Comparison of ENCODE assay signal across 8 cellular contexts in the genomic region with DNA sequence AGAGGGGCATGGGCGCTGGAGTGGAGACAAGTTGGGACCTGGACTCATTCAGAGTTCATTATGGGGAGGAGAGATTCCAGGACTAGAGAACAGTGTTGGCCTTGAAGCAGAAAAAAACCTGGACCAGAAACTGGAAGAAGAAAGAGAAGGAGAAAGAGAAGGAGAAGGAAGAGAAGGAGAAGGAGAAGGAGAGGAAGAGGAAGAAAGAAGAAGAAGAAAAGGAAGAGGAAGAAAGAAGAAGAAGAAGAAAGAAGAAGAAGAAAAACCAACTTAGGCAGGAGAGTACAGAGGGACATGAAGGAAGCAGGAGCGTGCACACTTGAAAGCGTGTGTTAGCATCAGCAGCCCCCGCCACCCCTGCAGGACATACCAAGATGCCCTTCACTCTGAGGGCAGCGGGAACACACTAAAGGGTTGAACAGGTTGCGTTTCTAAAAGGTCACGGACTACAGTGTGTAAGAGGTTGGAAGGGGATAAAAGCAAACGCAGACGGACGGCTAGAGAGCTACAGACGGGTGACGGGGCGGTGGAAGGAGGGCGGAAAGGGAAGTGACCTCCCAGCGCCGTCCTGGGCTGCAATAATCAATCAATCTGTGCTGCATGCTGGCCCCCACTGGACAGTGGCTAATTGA.
DNase-seq lines count a peak whose midpoint lies in the region; ATAC-seq, FAIRE-seq and TF ChIP-seq lines count a peak whose summit lies in the region.

No MANE protein-coding gene starts in this region.

- H3K4me2 ChIP-seq in endothelial cell of umbilical vein (ENCODE audit: insufficient read depth, low read length): peak overlapping the region; percentile 38
- H3K4me2 ChIP-seq in trophoblast cell (ENCODE audit: low read length): peak overlapping the region; percentile 85

- H3K36me3 ChIP-seq in endothelial cell of umbilical vein (ENCODE audit: control insufficient read depth in 2 of 2, extremely low read depth in 1 of 2, insufficient read depth in 2 of 2, low read length in 2 of 2) (no peaks in the 10 kb centered on the region), trophoblast cell (ENCODE audit: control insufficient read depth in 1 of 2, insufficient read depth in 2 of 2, low read length in 2 of 2) (no peaks in the 10 kb centered on the region)

- intact Hi-C loops in endothelial cell of umbilical vein (cut with micrococcal nuclease): no loop called here

- H3K27ac ChIP-seq in endothelial cell of umbilical vein (ENCODE audit: insufficient read depth, low read depth, low read length) (no peak overlapping the region), trophoblast cell (ENCODE audit: low read depth, low read length) (no peak overlapping the region)

- H2BK120ac ChIP-seq in trophoblast cell (ENCODE audit: insufficient read depth, low read length, poor library complexity): no peak overlapping the region

- H4K20me1 ChIP-seq in endothelial cell of umbilical vein (replicated peaks; ENCODE audit: control insufficient read depth, extremely low read depth, insufficient read depth, low read length): no peaks in the 10 kb centered on the region

- H2BK5ac ChIP-seq in trophoblast cell (ENCODE audit: low read depth, low read length, poor library complexity): no peak overlapping the region

- peak overlapping the region; percentile 77 for H2AFZ ChIP-seq in endothelial cell of umbilical vein (ENCODE audit: low read depth, low read length)
- peak overlapping the region; percentile 37 for H2AFZ ChIP-seq in trophoblast cell (ENCODE audit: insufficient read depth, low read length, poor library complexity)

- no peak overlapping the region for H3K14ac ChIP-seq in trophoblast cell (ENCODE audit: low read length)

- no peak overlapping the region for H2AK5ac ChIP-seq in trophoblast cell (ENCODE audit: low read length)

- H3K4ac ChIP-seq in trophoblast cell (ENCODE audit: low read depth, low read length): no peak overlapping the region

- H3K9me3 ChIP-seq in endothelial cell of umbilical vein (replicated peaks; ENCODE audit: control insufficient read depth, insufficient read depth, low read length) (no peaks in the 10 kb centered on the region), trophoblast cell (ENCODE audit: insufficient read depth, low read depth, low read length) (peaks cover 4% of the 10 kb centered on the region)

- TF ChIP-seq CTCF in endothelial cell of umbilical vein (IDR thresholded peaks at IDR 0.05; ENCODE audit: extremely low read depth in 1 of 2, insufficient read depth in 1 of 2, low read depth in 1 of 2, low read length in 2 of 2) (no peak), GM10266 (IDR thresholded peaks at IDR 0.05; ENCODE audit: control insufficient read depth, insufficient read depth, low read depth, missing control alignments) (no peak)

- DNase-seq in endothelial cell of umbilical vein (ENCODE audit: low read depth, low spot score) (no peak), trophoblast cell (no peak), NCI-H69 (lab: John Stamatoyannopoulos, UW) (no peak), GM10266 (ENCODE audit: extremely low spot score) (no peak)
- no peak for DNase-seq in central memory CD4-positive, alpha-beta T cell

- WGBS in trophoblast cell (ENCODE audit: extremely low coverage, insufficient coverage, insufficient read length): no CpG with 5 or more reads among the region's 16 CpGs

- TF ChIP-seq POLR2A in endothelial cell of umbilical vein (IDR thresholded peaks at IDR 0.05; ENCODE audit: low read depth, low read length): no peak

- H3K4me1 ChIP-seq in endothelial cell of umbilical vein (ENCODE audit: control insufficient read depth, extremely low read depth, insufficient read depth, low read length) (no peaks in the 10 kb centered on the region), trophoblast cell (ENCODE audit: control insufficient read depth in 1 of 2, insufficient read depth in 2 of 2, low read length in 2 of 2) (peaks cover 4 to 5% of the 10 kb centered on the region in 2 experiments)

- FAIRE-seq in endothelial cell of umbilical vein (lab: Jason Lieb, UNC): peak; percentile 4

- H4K8ac ChIP-seq in trophoblast cell (ENCODE audit: low read depth, low read length): no peak overlapping the region

- H2BK12ac ChIP-seq in trophoblast cell (ENCODE audit: low read length): no peak overlapping the region

- no peaks in the 10 kb centered on the region for H3K79me1 ChIP-seq in trophoblast cell (ENCODE audit: low read length)

- POLR2A ChIA-PET in endothelial cell of umbilical vein (lab: Charles Lee): no interaction called here

- H3K27me3 ChIP-seq in endothelial cell of umbilical vein (ENCODE audit: control insufficient read depth in 2 of 2, insufficient read depth in 2 of 2, low read length in 2 of 2) (peaks cover 3 to 9% of the 10 kb centered on the region in 2 experiments), trophoblast cell (ENCODE audit: insufficient read depth, low read length) (no peaks in the 10 kb centered on the region)

- no peak overlapping the region for H4K12ac ChIP-seq in trophoblast cell (ENCODE audit: low read depth, low read length)

- CTCF ChIA-PET in endothelial cell of umbilical vein (lab: Charles Lee): interaction anchor here (0.6 to 1.1 kb wide), 2 partner anchors 12 to 15 kb away, joined by 3 read pairs; no protein-coding TSS in a partner anchor

- no TSS peak for BruUV-seq in endothelial cell of umbilical vein (replicated peaks; lab: Mats Ljungman, UMichigan)

- H3K79me2 ChIP-seq in endothelial cell of umbilical vein (ENCODE audit: control insufficient read depth, insufficient read depth, low read length) (no peaks in the 10 kb centered on the region), trophoblast cell (ENCODE audit: control insufficient read depth, insufficient read depth, low read length, poor library complexity) (no peaks in the 10 kb centered on the region)

- dilution Hi-C loops in endothelial cell of umbilical vein (cut with MboI; ENCODE audit: extremely low pct_ligation_motif_present, low sequenced_read_pairs): no loop called here

- no peak overlapping the region for H4K91ac ChIP-seq in trophoblast cell (ENCODE audit: low read depth, low read length)

- no peak overlapping the region for H3K23ac ChIP-seq in trophoblast cell (ENCODE audit: low read length)

- H3K4me3 ChIP-seq in endothelial cell of umbilical vein (replicated peaks in 1 of 3; ENCODE audit: insufficient read depth in 1 of 3, low read depth in 1 of 3, low read length in 3 of 3) (peak overlapping the region in 1 of 3 experiments; percentile 35), trophoblast cell (ENCODE audit: low read depth, low read length) (peak overlapping the region; percentile 67)

- H3K9ac ChIP-seq in endothelial cell of umbilical vein (replicated peaks; ENCODE audit: extremely low read depth, insufficient read depth, low read length): no peak overlapping the region
- H3K9ac ChIP-seq in trophoblast cell (ENCODE audit: low read length): no peak overlapping the region

- H3K9me1 ChIP-seq in endothelial cell of umbilical vein (replicated peaks; ENCODE audit: control insufficient read depth, extremely low read depth, insufficient read depth, low read length): no peaks in the 10 kb centered on the region

- ATAC-seq in GM19351 (IDR thresholded peaks at IDR 0.05; ENCODE audit: unreplicated experiment): peak; percentile 30
- ATAC-seq in HG03354 (IDR thresholded peaks at IDR 0.05; ENCODE audit: poor library complexity, severe bottlenecking, unreplicated experiment): peak; percentile 22
- no peak for ATAC-seq in HG03565 (IDR thresholded peaks at IDR 0.05; ENCODE audit: unreplicated experiment)

- no peak overlapping the region for H3K18ac ChIP-seq in trophoblast cell (ENCODE audit: low read length)

TF ChIP-seq in endothelial cell of umbilical vein, 7 proteins besides CTCF, POLR2A, EP300 and RAD21:
- no peak for TF ChIP-seq MYC (IDR thresholded peaks at IDR 0.05; ENCODE audit: low read depth, low read length)
- TF ChIP-seq, protein P1, sequence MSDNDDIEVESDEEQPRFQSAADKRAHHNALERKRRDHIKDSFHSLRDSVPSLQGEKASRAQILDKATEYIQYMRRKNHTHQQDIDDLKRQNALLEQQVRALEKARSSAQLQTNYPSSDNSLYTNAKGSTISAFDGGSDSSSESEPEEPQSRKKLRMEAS (IDR thresholded peaks at IDR 0.05; ENCODE audit: insufficient read depth, insufficient read length): no peak
- TF ChIP-seq POLR2AphosphoS5 (IDR thresholded peaks at IDR 0.05; ENCODE audit: insufficient read depth, low read depth, low read length): no peak
- TF ChIP-seq GATA2 (IDR thresholded peaks at IDR 0.05; ENCODE audit: insufficient read depth, insufficient read length, low read depth, low read length): no peak
- no peak for TF ChIP-seq JUN (IDR thresholded peaks at IDR 0.05; ENCODE audit: borderline replicate concordance, insufficient read depth, insufficient read length, low read depth)
- TF ChIP-seq EZH2 (IDR thresholded peaks at IDR 0.05; ENCODE audit: borderline replicate concordance, low read depth, low read length, severe bottlenecking): no peak
- TF ChIP-seq FOS (IDR thresholded peaks at IDR 0.05; ENCODE audit: borderline replicate concordance, insufficient read depth, low read length): no peak
